In genomic region chr9:130053504-130054427, GRCh38 we compare ENCODE assay signal across 8 cellular contexts. TPM values are rescaled to one million over a fixed set of nuclear protein-coding genes. Genes with fewer than 3 reads are reported as not detected.
A peak's percentile ranks its signal among the peaks of the same experiment; 100 is the strongest.
DNase-seq lines count a peak whose midpoint lies in the region; ATAC-seq and TF ChIP-seq lines count a peak whose summit lies in the region.

GPR107 (plus strand) TSS chr9:130053906; CDS start chr9:130053933, 27 bp downstream.

- H3K4me1 ChIP-seq in heart left ventricle (peaks cover 5 to 45% (median 27%) of the 10 kb centered on the region in 12 donors), upper lobe of left lung (peaks cover 24 to 42% (median 30%) of the 10 kb centered on the region in 4 donors)

- peak in 1 of 2 donors; percentile 80 for TF ChIP-seq POLR2A in heart left ventricle (IDR thresholded peaks at IDR 0.05)
- peak in 3 of 4 donors; percentile 76 to 91 (median 84) for TF ChIP-seq POLR2A in upper lobe of left lung (IDR thresholded peaks at IDR 0.05)

- TF ChIP-seq CTCF in heart left ventricle (IDR thresholded peaks at IDR 0.05), result peak in 1 of 12 donors; percentile 2
- TF ChIP-seq CTCF in upper lobe of left lung (IDR thresholded peaks at IDR 0.05), result peak in 1 of 6 experiments; percentile 19

- H3K9me3 ChIP-seq in heart left ventricle (no peaks in the 10 kb centered on the region), upper lobe of left lung (no peaks in the 10 kb centered on the region)

- H3K27ac ChIP-seq in adipose tissue (ENCODE audit: low read depth, low read length) (no peak within 1 kb of the TSS), heart left ventricle (peak within 1 kb of the TSS; percentile 82 to 93 (median 89)), upper lobe of left lung (peak within 1 kb of the TSS; percentile 90 to 98 (median 96))

- peak within 1 kb of the TSS; percentile 89 to 90 for H3K27ac Mint-ChIP-seq in T-cell

- H3K27me3 ChIP-seq in heart left ventricle (no peaks in the 10 kb centered on the region), upper lobe of left lung (no peaks in the 10 kb centered on the region)

- DNase-seq in DMS79 treated with DMSO at 0.1 percent for 48 hours (lab: John Stamatoyannopoulos, UW) (peak; percentile 64), LoVo (ENCODE audit: low spot score) (peak; percentile 73), T-cell (peak; percentile 43 to 81 (median 66)), heart left ventricle (peak; percentile 85 to 92 (median 87)), posterior cingulate gyrus (peak; percentile 66 to 95 (median 78)), upper lobe of left lung (peak; percentile 78 to 96)

- H3K4me3 Mint-ChIP-seq in T-cell, result peak within 1 kb of the TSS; percentile 88 to 92 (median 92)

- peaks cover 6% of the 10 kb centered on the region for H3K36me3 Mint-ChIP-seq in T-cell

- CTCF ChIA-PET in T-cell (lab: Charles Lee), result interaction anchor here in 1 of 2 donors (0.5 to 1.1 kb wide), 5 partner anchors 10 to 168 kb away, joined by 3 to 7 read pairs (median 3); no protein-coding TSS in a partner anchor

- 0% methylated on average over 64 to 68 of the region's 68 CpGs for WGBS in adipose tissue, 3 donors
- 0 to 1% (median 1%) methylated on average over 22 to 68 of the region's 68 CpGs for WGBS in heart left ventricle, 4 donors
- 2% methylated on average over 17 to 23 of the region's 68 CpGs for WGBS in upper lobe of left lung, 2 donors

- peak in 1 of 4 donors; percentile 56 for TF ChIP-seq EP300 in upper lobe of left lung (IDR thresholded peaks at IDR 0.05)

- H3K36me3 ChIP-seq in heart left ventricle, result peaks cover 0 to 15% (median 5%) of the 10 kb centered on the region in 9 donors
- peaks cover 0 to 8% (median 0%) of the 10 kb centered on the region in 4 donors for H3K36me3 ChIP-seq in upper lobe of left lung

- H3K9me3 Mint-ChIP-seq in T-cell, result no peaks in the 10 kb centered on the region

- H3K27me3 Mint-ChIP-seq in T-cell, result no peaks in the 10 kb centered on the region

- intact Hi-C loops in heart left ventricle (cut with DNase I) (loop anchor here in 4 of 10 donors (5.0 to 10.0 kb wide), 3 partner anchors 119 to 169 kb away; no protein-coding TSS in a partner anchor), posterior cingulate gyrus (cut with DNase I) (no loop called here)

- peaks cover 31 to 40% (median 36%) of the 10 kb centered on the region in 3 donors for H3K4me1 Mint-ChIP-seq in T-cell

- H3K4me3 ChIP-seq in heart left ventricle, result peak within 1 kb of the TSS; percentile 79 to 100 (median 96)
- peak within 1 kb of the TSS; percentile 89 to 100 (median 94) for H3K4me3 ChIP-seq in upper lobe of left lung

- ATAC-seq in GM21786 (IDR thresholded peaks at IDR 0.05; ENCODE audit: unreplicated experiment), result peak; percentile 63
- ATAC-seq in T-cell (replicated peaks in 1 of 4), result peak; percentile 97 to 99 (median 98)
- ATAC-seq in heart left ventricle, result peak; percentile 84 to 99 (median 98)
- ATAC-seq in upper lobe of left lung (ENCODE audit: low FRiP score in 2 of 2), result peak; percentile 96 to 99

- POLR2A ChIA-PET in T-cell (lab: Charles Lee), result interaction anchor here (0.9 to 1.1 kb wide), 3 partner anchors 10 to 90 kb away, joined by 4 to 5 read pairs (median 4); partner anchors contain the start of gene FNBP1 (in 1 of the 2)

RNA-seq across cellular contexts. Expression of gene GPR107, which starts in this region (rescaled TPM):
- 10 to 100 TPM; 21.3 to 29.1 (median 22.1) TPM for total RNA-seq in T-cell
- polyA plus RNA-seq in adipose tissue, result 10 to 100 TPM; 11.0 to 13.3 (median 11.2) TPM
- total RNA-seq in heart left ventricle, result 10 to 100 TPM; 16.1 to 33.2 (median 21.3) TPM
- polyA plus RNA-seq in heart left ventricle, result 10 to 100 TPM in 1 of 2 donors, 1 to 10 TPM in 1; 7.0 to 30.5 TPM
- 10 to 100 TPM; 26.5 to 44.4 (median 35.3) TPM for total RNA-seq in upper lobe of left lung
